21 cellular contexts compared by ENCODE assay signal in genomic region chr4:42547805-42548204, GRCh38.
DNase-seq lines count a peak whose midpoint lies in the region; ATAC-seq, FAIRE-seq and TF ChIP-seq lines count a peak whose summit lies in the region.
"Had no signal": no experiment of that assay in that cellular context is flagged by ENCODE, and none has a peak within 500 bp of the region (broad histone marks: within the 10 kb centered on the region; RNA-seq: fewer than 3 reads in every experiment).

No MANE protein-coding gene starts in this region.

- H3K4me1 ChIP-seq in mesendoderm (ENCODE audit: control insufficient read depth, low read depth, low read length) (no peaks in the 10 kb centered on the region), upper lobe of right lung (no peaks in the 10 kb centered on the region)
- H3K4me1 ChIP-seq: HAP-1 had no signal

- H3K79me2 ChIP-seq in mesendoderm (ENCODE audit: control insufficient read depth, insufficient read depth, low read length): no peaks in the 10 kb centered on the region

- ATAC-seq in upper lobe of right lung (peak; percentile 38), GM21515 (IDR thresholded peaks at IDR 0.05; ENCODE audit: unreplicated experiment) (no peak), HG03196 (IDR thresholded peaks at IDR 0.05; ENCODE audit: unreplicated experiment) (no peak)

- peak; percentile 96 for FAIRE-seq in D721Med (lab: Jason Lieb, UNC)
- FAIRE-seq: GM12891, GM18507, H54 had no signal

- H3K4ac ChIP-seq in mesendoderm (ENCODE audit: low read depth, low read length): no peak overlapping the region

- no peaks in the 10 kb centered on the region for H3K79me1 ChIP-seq in mesendoderm (ENCODE audit: low read length)

- H3K9me3 ChIP-seq in WERI-Rb-1 (ENCODE audit: severe bottlenecking): no peaks in the 10 kb centered on the region
- no peaks in the 10 kb centered on the region for H3K9me3 ChIP-seq in upper lobe of right lung
- H3K9me3 ChIP-seq: HAP-1 had no signal

- H3K27ac ChIP-seq in WERI-Rb-1 (peak overlapping the region; percentile 64; the same call in 1 of the 2 replicates), mesendoderm (ENCODE audit: low read depth, low read length) (no peak overlapping the region), upper lobe of right lung (no peak overlapping the region)

- H2BK5ac ChIP-seq in mesendoderm (ENCODE audit: low read length): no peak overlapping the region

- H3K4me2 ChIP-seq in mesendoderm (ENCODE audit: low read length): no peak overlapping the region

- H3K23ac ChIP-seq in mesendoderm (ENCODE audit: low read length): no peak overlapping the region

- no peak overlapping the region for H4K5ac ChIP-seq in mesendoderm (ENCODE audit: low read length)

- no CpG with 5 or more reads among the region's 3 CpGs for WGBS in mesendoderm (ENCODE audit: extremely low coverage, insufficient coverage, low lambda C conversion rate)

- H3K36me3 ChIP-seq in WERI-Rb-1 (peaks cover 11% of the 10 kb centered on the region), mesendoderm (ENCODE audit: control insufficient read depth, insufficient read depth, low read length) (no peaks in the 10 kb centered on the region), upper lobe of right lung (peaks cover 7% of the 10 kb centered on the region)
- H3K36me3 ChIP-seq: HAP-1 had no signal

- H3K56ac ChIP-seq in mesendoderm (ENCODE audit: low read length): no peak overlapping the region

- H4K8ac ChIP-seq in mesendoderm (ENCODE audit: low read depth, low read length): no peak overlapping the region

- no peak overlapping the region for H2BK120ac ChIP-seq in mesendoderm (ENCODE audit: low read depth, low read length)

- no peak overlapping the region for H3K18ac ChIP-seq in mesendoderm (ENCODE audit: low read length)

- H2BK15ac ChIP-seq in mesendoderm (replicated peaks; ENCODE audit: low read depth): no peak overlapping the region

- H2AK5ac ChIP-seq in mesendoderm (ENCODE audit: low read length): no peak overlapping the region

- H3K27me3 ChIP-seq in WERI-Rb-1 (ENCODE audit: insufficient read depth, low read depth, severe bottlenecking) (no peaks in the 10 kb centered on the region), mesendoderm (ENCODE audit: insufficient read depth, low read length, poor library complexity) (no peaks in the 10 kb centered on the region), upper lobe of right lung (no peaks in the 10 kb centered on the region)

- intact Hi-C loops in upper lobe of right lung (cut with DNase I): no loop called here

- no peak for TF ChIP-seq CTCF in D721Med (IDR thresholded peaks at IDR 0.05; ENCODE audit: insufficient read depth, missing control alignments)
- no peak for TF ChIP-seq CTCF in WERI-Rb-1 (IDR thresholded peaks at IDR 0.05; ENCODE audit: low read depth, low read length)
- no peak for TF ChIP-seq CTCF in upper lobe of right lung (IDR thresholded peaks at IDR 0.05)

- DNase-seq in D721Med (ENCODE audit: insufficient read length, low spot score): no peak
- DNase-seq in WERI-Rb-1: peak; percentile 71
- peak; percentile 18 for DNase-seq in mesendoderm
- no peak for DNase-seq in upper lobe of right lung
- DNase-seq in cerebellum (ENCODE audit: low spot score): no peak
- DNase-seq: C1 segment of cervical spinal cord; Calu3; CD4-positive, alpha-beta memory T cell; COR-L47; DMS 273 treated with DMSO at 0.1 percent for 48 hours; DMS79; EL; GF-D8; GOT3; HFFc6 had no signal

- H3K4me3 ChIP-seq in WERI-Rb-1 (ENCODE audit: low read depth, low read length) (no peak overlapping the region), mesendoderm (ENCODE audit: low read length) (no peak overlapping the region), upper lobe of right lung (no peak overlapping the region)
- H3K4me3 ChIP-seq: HAP-1 had no signal

- no peak overlapping the region for H3K9ac ChIP-seq in mesendoderm (ENCODE audit: low read length)

Comparison
In these comparisons a context has a peak if more than half of its experiments do, and no peak if none do; other contexts are left out.
1. DNase-seq: peak in WERI-Rb-1 (single experiment) and mesendoderm (single experiment); none in D721Med (single experiment), upper lobe of right lung (single experiment) and cerebellum (single experiment).